1 cellular context compared by ENCODE assay signal in the genomic region with DNA sequence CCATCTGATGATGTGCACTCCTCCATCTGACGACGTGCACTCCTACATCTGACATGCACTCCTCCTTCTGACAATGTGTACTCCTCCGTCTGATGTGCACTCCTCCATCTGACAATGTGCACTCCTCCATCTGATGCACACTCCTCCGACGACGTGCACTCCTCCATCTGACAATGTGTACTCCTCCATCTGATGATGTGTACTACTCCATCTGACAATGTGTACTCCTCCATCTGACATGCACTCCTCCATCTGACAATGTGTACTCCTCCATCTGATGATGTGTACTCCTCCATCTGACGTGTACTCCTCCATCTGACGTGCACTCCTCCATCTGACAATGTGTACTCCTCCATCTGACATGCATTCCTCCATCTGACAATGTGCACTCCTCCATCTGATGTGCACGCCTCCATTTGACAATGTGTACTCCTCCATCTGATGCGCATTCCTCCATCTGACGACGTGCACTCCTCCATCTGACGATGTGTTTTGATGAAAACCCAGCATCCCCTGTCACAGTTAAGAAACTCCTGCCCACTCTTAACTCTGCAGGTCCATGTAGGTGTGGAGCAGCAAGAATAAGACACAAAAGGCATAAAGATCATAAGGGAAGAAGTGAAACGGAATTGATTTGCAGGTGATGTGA.
TF ChIP-seq lines count a peak whose summit lies in the region.

No MANE protein-coding gene starts in this region.

TF ChIP-seq in GM12891, 5 proteins besides CTCF, POLR2A, EP300 and RAD21:
- no peak for TF ChIP-seq TAF1 (IDR thresholded peaks at IDR 0.05; ENCODE audit: low read depth, low read length)
- no peak for TF ChIP-seq PAX5 (IDR thresholded peaks at IDR 0.05; ENCODE audit: insufficient read depth, low read length, severe bottlenecking)
- TF ChIP-seq SPI1 (IDR thresholded peaks at IDR 0.05; ENCODE audit: low read depth, low read length): no peak
- no peak for TF ChIP-seq POU2F2 (IDR thresholded peaks at IDR 0.05; ENCODE audit: low read depth, low read length)
- no peak for TF ChIP-seq POLR2AphosphoS5 (IDR thresholded peaks at IDR 0.05; ENCODE audit: low read depth, low read length)
